In the genomic region with DNA sequence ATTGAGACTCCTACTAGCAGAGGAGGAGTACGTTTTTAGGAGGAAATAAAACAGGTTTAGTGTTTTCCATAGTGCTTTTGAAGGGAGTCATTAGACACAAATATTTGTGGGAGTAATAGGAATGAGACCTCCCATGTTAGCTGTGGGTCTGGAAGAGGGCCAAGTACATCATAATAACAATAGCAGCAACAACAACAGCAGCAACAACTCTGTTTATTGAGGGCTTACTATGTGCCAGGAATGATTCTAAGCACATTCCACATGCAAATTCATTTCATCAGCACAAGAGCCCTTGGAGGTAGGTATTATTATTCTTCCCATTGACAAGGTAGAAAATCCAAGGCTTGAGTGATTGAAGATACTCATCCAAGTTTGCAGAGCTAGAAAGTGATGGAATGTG, we compare ENCODE assay signal across 22 cellular contexts.
"Had no signal": no experiment of that assay in that cellular context is flagged by ENCODE, and none has a peak within 500 bp of the region (broad histone marks: within the 10 kb centered on the region; RNA-seq: fewer than 3 reads in every experiment).

No MANE protein-coding gene starts in this region.

- H3K9me3 ChIP-seq: breast epithelium, heart right ventricle, left ventricle myocardium inferior, mucosa of descending colon, uterus had no signal

- H3K27me3 ChIP-seq: breast epithelium, heart right ventricle, uterus had no signal

- DNase-seq: activated CD4-positive, alpha-beta T cell treated with anti-CD3 and anti-CD28 coated beads for 36 hours; activated CD4-positive, CD25-positive, alpha-beta regulatory T cell; activated CD8-positive, alpha-beta memory T cell treated with anti-CD3 and anti-CD28 coated beads, Interleukin-2, amount 10 ng/mL, durations not matched to agents 7 days and 5 days; activated CD8-positive, alpha-beta T cell treated with anti-CD3 and anti-CD28 coated beads, Interleukin-2, amount 10 ng/mL, durations not matched to agents 7 days and 5 days; activated naive CD4-positive, alpha-beta T cell; activated T-cell treated with anti-CD3 and anti-CD28 coated beads, Interleukin-2, amount 50 U/mL, for 48 hours; aorta; effector CD8-positive, alpha-beta T cell; foreskin melanocyte; heart right ventricle; left ventricle myocardium inferior; mesendoderm; mucosa of descending colon; retina; stimulated activated CD4-positive, alpha-beta T cell treated with anti-CD3 and anti-CD28 coated beads, Interleukin-12 subunit alpha, Interleukin-12 subunit beta, amount 100 ng/mL, for 4 hours; stimulated activated CD4-positive, alpha-beta T cell treated with anti-CD3 and anti-CD28 coated beads, Interleukin-4, amount 100 ng/mL, for 24 hours; substantia nigra; T-cell; uterus had no signal

- H3K4me1 ChIP-seq: breast epithelium, uterus had no signal

- H3K36me3 ChIP-seq: breast epithelium, heart right ventricle, left ventricle myocardium inferior, uterus had no signal

- H3K4me3 ChIP-seq: breast epithelium, heart right ventricle, left ventricle myocardium inferior, lung, mucosa of descending colon, skin epidermis, uterus had no signal
